Comparison of ENCODE assay signal across 8 cellular contexts in the genomic region with DNA sequence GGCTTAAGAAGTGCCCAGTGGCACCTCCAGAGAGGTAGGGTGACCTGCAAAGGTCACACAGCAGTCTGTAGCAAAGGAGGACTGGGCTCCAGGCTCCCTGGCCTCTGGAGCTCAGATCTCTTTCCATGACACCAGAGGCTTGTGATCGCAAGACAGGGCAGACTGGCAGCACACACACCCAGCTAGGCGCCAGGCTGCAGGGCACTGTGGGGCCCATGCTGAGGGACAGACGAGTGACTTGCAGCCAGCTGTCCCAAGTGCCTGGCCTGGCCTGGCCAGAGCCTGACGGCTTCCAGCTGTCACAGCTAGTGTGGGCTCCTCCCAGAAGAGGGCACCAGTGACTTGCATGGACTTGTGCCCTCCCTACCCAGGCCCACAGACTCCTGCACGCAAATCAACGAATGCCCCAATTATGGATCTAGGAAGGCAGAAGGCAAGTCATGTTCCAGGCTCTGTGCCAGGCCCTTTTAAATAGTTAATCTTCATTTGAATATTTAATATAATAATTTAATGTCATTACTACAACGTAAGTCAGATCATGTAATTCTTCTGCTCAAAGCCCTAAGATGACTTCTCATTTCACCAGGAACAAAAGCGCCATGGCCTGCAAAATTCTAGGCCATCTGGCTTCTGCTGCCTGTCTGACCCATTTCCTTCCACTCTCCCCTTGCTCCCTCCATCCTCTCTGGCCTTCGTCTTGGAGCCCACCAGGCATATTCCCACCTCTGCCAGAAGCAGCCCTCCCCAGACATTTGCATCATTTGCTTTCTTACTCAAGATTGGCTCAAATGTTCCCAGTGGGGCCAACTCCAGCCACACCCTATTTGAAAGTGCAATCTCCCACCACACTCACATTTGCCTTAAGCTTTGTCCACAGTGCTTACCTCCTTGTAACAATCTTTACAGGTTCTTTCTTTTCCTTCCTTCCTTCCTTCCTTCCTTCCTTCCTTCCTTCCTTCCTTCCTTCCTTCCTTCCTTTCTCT. TPM values are rescaled to one million over a fixed set of nuclear protein-coding genes. Genes with fewer than 3 reads are reported as not detected.
DNase-seq lines count a peak whose midpoint lies in the region; ATAC-seq and TF ChIP-seq lines count a peak whose summit lies in the region.

No MANE protein-coding gene starts in this region.

- peak; percentile 73; the same call in 1 of the 2 replicates for TF ChIP-seq CTCF in HEK293 (tag by site-specific recombination; IDR thresholded peaks at IDR 0.05)
- peak; percentile 66 for TF ChIP-seq CTCF in VCaP (conservative IDR thresholded peaks at IDR 0.05)
- peak in 2 of 6 experiments; percentile 3 to 16 for TF ChIP-seq CTCF in Peyer's patch (IDR thresholded peaks at IDR 0.05)

- no peak for TF ChIP-seq POLR2A in Peyer's patch (IDR thresholded peaks at IDR 0.05)

- H3K9me3 ChIP-seq in HEK293 (ENCODE audit: control insufficient read depth, insufficient read depth, low read depth, low read length) (no peaks in the 10 kb centered on the region), Peyer's patch (no peaks in the 10 kb centered on the region)

- POLR2A ChIA-PET in HEK293 (lab: Yijun Ruan, JAX): interaction anchor here (0.7 kb wide), 1 partner anchor 45 kb away, joined by 4 read pairs; no protein-coding TSS in a partner anchor

- H3K36me3 ChIP-seq in HEK293 (ENCODE audit: control insufficient read depth in 2 of 2, insufficient read depth in 1 of 2, low read length in 2 of 2): no peaks in the 10 kb centered on the region
- no peaks in the 10 kb centered on the region for H3K36me3 ChIP-seq in Peyer's patch

- ATAC-seq in activated CD4-positive, CD25-positive, alpha-beta regulatory T cell treated with anti-CD3 and anti-CD28 coated beads, Interleukin-2, amount 50 U/mL, for 24 hours: no peak

- H3K27me3 ChIP-seq in Peyer's patch: peaks cover 0 to 12% of the 10 kb centered on the region in 2 donors

- CTCF ChIA-PET in HEK293 (lab: Yijun Ruan, JAX): interaction anchor here (0.6 to 4.2 kb wide), 13 partner anchors 8 to 1842 kb away, joined by 3 to 20 read pairs (median 4); partner anchors contain the start of gene DNAJB2

- H3K4me1 ChIP-seq in HEK293 (ENCODE audit: control insufficient read depth, insufficient read depth, low read length): no peaks in the 10 kb centered on the region
- H3K4me1 ChIP-seq in Peyer's patch: peaks cover 0 to 14% (median 5%) of the 10 kb centered on the region in 4 donors

- H3K4me3 ChIP-seq in HEK293 (ENCODE audit: low read depth, low read length) (no peak overlapping the region), Peyer's patch (no peak overlapping the region)

- no peak overlapping the region for H3K27ac ChIP-seq in HEK293 (ENCODE audit: extremely low read depth, low read depth, low read length)
- no peak overlapping the region for H3K27ac ChIP-seq in VCaP
- H3K27ac ChIP-seq in Peyer's patch: peak overlapping the region in 1 of 4 donors; percentile 19

- DNase-seq in A172 (ENCODE audit: low spot score) (peak; percentile 47), iPS-NIHi7 (ENCODE audit: extremely low spot score) (peak; percentile 51), SIG-M5 treated with dmso at 0.1 percent for 504 hours (lab: John Stamatoyannopoulos, UW; ENCODE audit: unreplicated experiment) (no peak), Peyer's patch (no peak), NOMO-1 treated with dmso at 0.1 percent for 144 hours (lab: John Stamatoyannopoulos, UW; ENCODE audit: unreplicated experiment) (no peak)

TF ChIP-seq in HEK293, 187 proteins besides CTCF, POLR2A, EP300 and RAD21:
- TF ChIP-seq ZNF654 (tag by site-specific recombination; IDR thresholded peaks at IDR 0.05; ENCODE audit: low read depth) (peak; percentile 22), ZNF202 (tag by site-specific recombination; IDR thresholded peaks at IDR 0.05; ENCODE audit: borderline replicate concordance) (no peak), ZBTB8A (tag by site-specific recombination; IDR thresholded peaks at IDR 0.05) (peak; percentile 84), ZNF366 (tag by site-specific recombination; conservative IDR thresholded peaks at IDR 0.05) (peak; percentile 49), SP2 (tag by site-specific recombination; IDR thresholded peaks at IDR 0.05) (no peak)
- TF ChIP-seq, protein P1, sequence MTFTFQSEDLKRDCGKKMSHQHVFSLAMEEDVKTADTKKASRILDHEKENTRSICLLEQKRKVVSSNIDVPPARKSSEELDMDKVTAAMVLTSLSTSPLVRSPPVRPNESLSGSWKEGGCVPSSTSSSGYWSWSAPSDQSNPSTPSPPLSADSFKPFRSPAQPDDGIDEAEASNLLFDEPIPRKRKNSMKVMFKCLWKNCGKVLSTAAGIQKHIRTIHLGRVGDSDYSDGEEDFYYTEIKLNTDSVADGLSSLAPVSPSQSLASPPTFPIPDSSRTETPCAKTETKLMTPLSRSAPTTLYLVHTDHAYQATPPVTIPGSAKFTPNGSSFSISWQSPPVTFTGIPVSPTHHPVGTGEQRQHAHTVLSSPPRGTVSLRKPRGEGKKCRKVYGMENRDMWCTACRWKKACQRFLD (tag by site-specific recombination; IDR thresholded peaks at IDR 0.05): no peak

RNA-seq across cellular contexts. Expression of gene SPEG, which starts 3.7 kb away (rescaled TPM):
- total RNA-seq in A172 (2014; rRNA removed; shearing (Covaris generic)): 30.0 and 32.9 TPM in 2 replicates
- 10 to 100 TPM in 2 of 4 donors, 1 to 10 TPM in 2; 3.2 to 49.5 (median 10.2) TPM for total RNA-seq in Peyer's patch

RNA-seq across cellular contexts. Expression of gene DES, which starts 12.7 kb away (rescaled TPM):
- 30.0 and 34.5 TPM in 2 replicates for total RNA-seq in A172 (2014; rRNA removed; shearing (Covaris generic))
- total RNA-seq in Peyer's patch: 100 to 1,000 TPM in 2 of 4 donors, 10 to 100 TPM in 2; 82.0 to 574 (median 112) TPM

RNA-seq across cellular contexts. Expression of gene DNPEP, which starts 43.2 kb away (rescaled TPM):
- total RNA-seq in A172 (2014; rRNA removed; shearing (Covaris generic)): 81.7 and 91.5 TPM in 2 replicates
- total RNA-seq in Peyer's patch: 100 to 1,000 TPM in 3 of 4 donors, 10 to 100 TPM in 1; 90.8 to 180 (median 177) TPM

Comparison
In these comparisons a context has a peak if more than half of its experiments do, and no peak if none do; other contexts are left out.
1. DNase-seq: peak in A172 (single experiment) and iPS-NIHi7 (single experiment); none in SIG-M5 treated with dmso at 0.1 percent for 504 hours (single experiment), Peyer's patch (0 of 3) and NOMO-1 treated with dmso at 0.1 percent for 144 hours (single experiment).